ENCODE assay signal across 8 cellular contexts in genomic region chr14:68695326-68695768, GRCh38.
DNase-seq lines count a peak whose midpoint lies in the region; ATAC-seq and TF ChIP-seq lines count a peak whose summit lies in the region.

No MANE protein-coding gene starts in this region.

- intact Hi-C loops in esophagus muscularis mucosa (cut with DNase I) (no loop called here), Caco-2 (cut with micrococcal nuclease; ENCODE audit: unreplicated experiment) (no loop called here)

- no peaks in the 10 kb centered on the region for H3K36me3 Mint-ChIP-seq in activated naive CD8-positive, alpha-beta T cell treated with anti-CD3 and anti-CD28 coated beads, Interleukin-2, amount 50 U/mL, for 24 hours (ENCODE audit: low read depth)
- H3K36me3 Mint-ChIP-seq in memory B cell, result no peaks in the 10 kb centered on the region
- no peaks in the 10 kb centered on the region for H3K36me3 Mint-ChIP-seq in Caco-2 (ENCODE audit: insufficient read depth, unreplicated experiment)

- WGBS in esophagus muscularis mucosa, result 70% methylated on average over 7 of the region's 7 CpGs

- H3K9me3 ChIP-seq in esophagus muscularis mucosa (no peaks in the 10 kb centered on the region), Caco-2 (no peaks in the 10 kb centered on the region)

- no peak for TF ChIP-seq EP300 in esophagus muscularis mucosa (IDR thresholded peaks at IDR 0.05)

- CTCF ChIA-PET in Caco-2 (lab: Charles Lee), result no interaction called here

- no peaks in the 10 kb centered on the region for H3K27me3 ChIP-seq in esophagus muscularis mucosa
- H3K27me3 ChIP-seq in Caco-2 (replicated peaks; ENCODE audit: control insufficient read depth, insufficient read depth, low read length), result no peaks in the 10 kb centered on the region

- peak; percentile 100 for DNase-seq in EL
- peak; percentile 45 for DNase-seq in activated naive CD8-positive, alpha-beta T cell treated with anti-CD3 and anti-CD28 coated beads, Interleukin-2, amount 50 U/mL, for 24 hours
- no peak for DNase-seq in memory B cell (ENCODE audit: low spot score in 2 of 2)
- DNase-seq in esophagus muscularis mucosa (ENCODE audit: extremely low spot score), result no peak
- DNase-seq in effector CD4-positive, alpha-beta T cell, result no peak
- no peak for DNase-seq in Caco-2

- no peak overlapping the region for H3K4me3 Mint-ChIP-seq in activated naive CD8-positive, alpha-beta T cell treated with anti-CD3 and anti-CD28 coated beads, Interleukin-2, amount 50 U/mL, for 24 hours
- H3K4me3 Mint-ChIP-seq in memory B cell, result no peak overlapping the region
- no peak overlapping the region for H3K4me3 Mint-ChIP-seq in Caco-2 (ENCODE audit: unreplicated experiment)

- TF ChIP-seq POLR2A in esophagus muscularis mucosa (IDR thresholded peaks at IDR 0.05; ENCODE audit: low read depth), result no peak

- H3K36me3 ChIP-seq in esophagus muscularis mucosa (no peaks in the 10 kb centered on the region), Caco-2 (ENCODE audit: control insufficient read depth, insufficient read depth, low read length) (no peaks in the 10 kb centered on the region)

- BruUV-seq in Caco-2 (replicated peaks; lab: Mats Ljungman, UMichigan), result no TSS peak

- H3K27ac Mint-ChIP-seq in activated naive CD8-positive, alpha-beta T cell treated with anti-CD3 and anti-CD28 coated beads, Interleukin-2, amount 50 U/mL, for 24 hours, result peak overlapping the region; percentile 44
- H3K27ac Mint-ChIP-seq in memory B cell (peak overlapping the region; percentile 85), Caco-2 (ENCODE audit: unreplicated experiment) (no peak overlapping the region)

- H3K4me1 ChIP-seq in esophagus muscularis mucosa (peaks cover 10 to 35% (median 14%) of the 10 kb centered on the region in 4 donors), Caco-2 (no peaks in the 10 kb centered on the region)

- H3K27me3 Mint-ChIP-seq in activated naive CD8-positive, alpha-beta T cell treated with anti-CD3 and anti-CD28 coated beads, Interleukin-2, amount 50 U/mL, for 24 hours, result no peaks in the 10 kb centered on the region
- H3K27me3 Mint-ChIP-seq in memory B cell (no peaks in the 10 kb centered on the region), Caco-2 (ENCODE audit: insufficient read depth, unreplicated experiment) (no peaks in the 10 kb centered on the region)

- H3K4me3 ChIP-seq in esophagus muscularis mucosa (no peak overlapping the region), Caco-2 (ENCODE audit: low read depth, low read length) (no peak overlapping the region)

- no peak for TF ChIP-seq CTCF in esophagus muscularis mucosa (IDR thresholded peaks at IDR 0.05)
- TF ChIP-seq CTCF in Caco-2 (IDR thresholded peaks at IDR 0.05; ENCODE audit: insufficient read depth in 1 of 2, low read depth in 1 of 2, low read length in 1 of 2, severe bottlenecking in 1 of 2, unreplicated experiment in 1 of 2), result no peak

- ATAC-seq in GM19468 (IDR thresholded peaks at IDR 0.05; ENCODE audit: extremely low read depth, unreplicated experiment) (peak; percentile 53), HG03460 (IDR thresholded peaks at IDR 0.05; ENCODE audit: unreplicated experiment) (peak; percentile 96), memory B cell (ENCODE audit: low read depth) (no peak)
- peak; percentile 93 for ATAC-seq in activated naive CD8-positive, alpha-beta T cell treated with anti-CD3 and anti-CD28 coated beads, Interleukin-2, amount 50 U/mL, for 24 hours

- POLR2A ChIA-PET in Caco-2 (lab: Charles Lee), result no interaction called here

- H3K4me1 Mint-ChIP-seq in activated naive CD8-positive, alpha-beta T cell treated with anti-CD3 and anti-CD28 coated beads, Interleukin-2, amount 50 U/mL, for 24 hours, result peaks cover 26% of the 10 kb centered on the region
- H3K4me1 Mint-ChIP-seq in memory B cell (peaks cover 14% of the 10 kb centered on the region), Caco-2 (ENCODE audit: low read depth, unreplicated experiment) (no peaks in the 10 kb centered on the region)

- H3K27ac ChIP-seq in esophagus muscularis mucosa (replicated peaks in 1 of 4), result peak overlapping the region in 1 of 4 donors; percentile 34

- peaks cover 4% of the 10 kb centered on the region for H3K9me3 Mint-ChIP-seq in activated naive CD8-positive, alpha-beta T cell treated with anti-CD3 and anti-CD28 coated beads, Interleukin-2, amount 50 U/mL, for 24 hours
- H3K9me3 Mint-ChIP-seq in memory B cell (no peaks in the 10 kb centered on the region), Caco-2 (ENCODE audit: unreplicated experiment) (no peaks in the 10 kb centered on the region)

Comparison
In these comparisons a context has a peak if more than half of its experiments do, and no peak if none do; other contexts are left out.
1. DNase-seq: peak in EL (single experiment) and activated naive CD8-positive, alpha-beta T cell treated with anti-CD3 and anti-CD28 coated beads, Interleukin-2, amount 50 U/mL, for 24 hours (single experiment); none in memory B cell (0 of 2), esophagus muscularis mucosa (single experiment), effector CD4-positive, alpha-beta T cell (single experiment) and Caco-2 (0 of 2).